ENCODE assay signal across 1 cellular context in the genomic region with DNA sequence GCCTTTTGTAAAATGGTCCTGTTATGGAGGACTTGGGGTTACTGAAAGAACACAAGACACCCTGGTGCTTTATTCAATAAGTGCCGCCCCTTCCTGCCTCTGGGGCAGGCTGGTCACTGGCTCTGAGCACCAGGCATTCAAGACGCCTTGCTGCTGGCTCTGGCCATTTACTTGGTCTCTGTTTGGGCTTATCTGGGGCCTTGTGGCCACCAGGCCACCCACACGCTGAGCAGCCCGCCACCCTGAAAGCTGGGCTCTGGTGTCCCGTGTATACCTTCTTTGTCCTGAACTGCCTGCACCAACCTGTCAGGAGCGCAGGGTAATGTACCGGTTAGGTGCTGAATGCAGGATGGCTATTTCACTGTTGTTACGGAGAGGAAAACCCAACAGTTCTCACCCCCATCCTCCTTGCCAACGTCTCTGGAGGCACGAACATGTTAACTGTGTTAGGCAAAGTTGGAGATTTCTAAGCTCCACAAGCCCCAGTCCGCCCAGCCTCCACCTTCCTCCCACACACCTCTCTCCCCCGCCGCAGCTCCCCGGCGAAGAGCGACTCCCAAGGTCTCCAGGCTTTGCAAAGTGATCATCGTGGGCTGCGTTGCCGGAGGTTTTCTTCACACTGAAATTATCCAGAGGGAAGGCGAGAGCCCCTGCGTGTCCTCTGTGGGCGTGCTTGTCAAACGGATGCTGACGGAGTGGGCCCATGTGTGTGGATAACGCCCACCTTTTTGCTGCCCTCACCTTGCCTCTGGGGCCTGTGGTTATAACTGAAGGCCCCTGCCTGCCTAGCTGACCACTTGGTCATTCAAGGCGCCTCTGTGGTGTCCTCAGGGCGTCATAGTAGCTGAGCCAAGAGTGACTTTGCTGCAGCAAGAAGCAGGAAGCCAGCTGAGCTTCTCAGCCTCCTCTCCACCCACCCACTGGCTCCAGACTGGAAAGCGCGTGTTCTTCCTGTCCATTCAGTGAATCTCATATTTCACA.
TF ChIP-seq lines count a peak whose summit lies in the region.

No MANE protein-coding gene starts in this region.

TF ChIP-seq in GM23338, 12 proteins besides CTCF, POLR2A, EP300 and RAD21 (continued from another document):
- TF ChIP-seq ZNF462 (CRISPR knock-in tag; IDR thresholded peaks at IDR 0.05) (no peak), ZNF331 (CRISPR knock-in tag; IDR thresholded peaks at IDR 0.05; ENCODE audit: low read depth) (no peak)
